ENCODE assay signal across 19 cellular contexts in genomic region chr12:94042321-94042720, GRCh38.
"Had no signal": no experiment of that assay in that cellular context is flagged by ENCODE, and none has a peak within 500 bp of the region (broad histone marks: within the 10 kb centered on the region; RNA-seq: fewer than 3 reads in every experiment).

No MANE protein-coding gene starts in this region.

- H3K36me3 ChIP-seq: neutrophil, thyroid gland, WERI-Rb-1 had no signal

- H3K4me1 ChIP-seq: body of pancreas, parathyroid adenoma, thyroid gland had no signal

- H3K4me3 ChIP-seq: body of pancreas, thyroid gland had no signal

- H3K27me3 Mint-ChIP-seq: activated CD8-positive, alpha-beta T cell treated with anti-CD3 and anti-CD28 coated beads for 36 hours; activated naive CD8-positive, alpha-beta T cell; stimulated activated naive B cell treated with anti-CD40 and anti-IgM and Interleukin-4, amounts not matched to agents 10 μg/mL and 1 μg/mL and 100 μg/mL, for 72 hours had no signal

- H3K4me1 Mint-ChIP-seq: central memory CD8-positive, alpha-beta T cell had no signal

- H3K9me3 ChIP-seq: body of pancreas, neutrophil, thyroid gland had no signal

- H3K9ac ChIP-seq: parathyroid adenoma had no signal

- H3K4me3 Mint-ChIP-seq: activated CD8-positive, alpha-beta T cell treated with anti-CD3 and anti-CD28 coated beads for 36 hours; activated naive CD8-positive, alpha-beta T cell; activated T-cell treated with anti-CD3 and anti-CD28 coated beads, Interleukin-2, amount 50 U/mL, for 72 hours; central memory CD8-positive, alpha-beta T cell; stimulated activated naive B cell treated with anti-CD40 and anti-IgM and Interleukin-4, amounts not matched to agents 10 μg/mL and 1 μg/mL and 100 μg/mL, for 72 hours had no signal

- DNase-seq: activated CD4-positive, alpha-beta T cell treated with anti-CD3 and anti-CD28 coated beads for 4 hours; activated CD8-positive, alpha-beta memory T cell treated with anti-CD3 and anti-CD28 coated beads, Interleukin-2, amount 50 U/mL, for 48 hours; activated CD8-positive, alpha-beta T cell treated with anti-CD3 and anti-CD28 coated beads for 36 hours; activated gamma-delta T cell treated with Interleukin-2 at 50 U/mL for 16 hours; activated T-cell treated with anti-CD3 and anti-CD28 coated beads, Interleukin-2, amount 50 U/mL, for 72 hours; amniotic stem cell; body of pancreas; cortex of kidney; effector memory CD4-positive, alpha-beta T cell; stimulated activated CD4-positive, alpha-beta T cell treated with anti-CD3 and anti-CD28 coated beads, Interleukin-15, amount 100 ng/mL, for 24 hours; stimulated activated CD4-positive, alpha-beta T cell treated with anti-CD3 and anti-CD28 coated beads, Interleukin-4, amount 100 ng/mL, for 1 hour; stimulated activated naive B cell treated with anti-CD40 and anti-IgM and Interleukin-4, amounts not matched to agents 10 μg/mL and 1 μg/mL and 100 μg/mL, for 72 hours; thyroid gland; WERI-Rb-1 had no signal

- H3K27ac ChIP-seq: body of pancreas, epithelial cell of prostate, neutrophil, parathyroid adenoma, thyroid gland, WERI-Rb-1 had no signal

- H3K27me3 ChIP-seq: body of pancreas, neutrophil, thyroid gland had no signal

- H3K79me2 ChIP-seq: parathyroid adenoma had no signal

- H3K36me3 Mint-ChIP-seq: stimulated activated naive B cell treated with anti-CD40 and anti-IgM and Interleukin-4, amounts not matched to agents 10 μg/mL and 1 μg/mL and 100 μg/mL, for 72 hours had no signal

- H2AFZ ChIP-seq: parathyroid adenoma had no signal

- H3K27ac Mint-ChIP-seq: activated CD8-positive, alpha-beta T cell treated with anti-CD3 and anti-CD28 coated beads for 36 hours; activated naive CD8-positive, alpha-beta T cell; activated T-cell treated with anti-CD3 and anti-CD28 coated beads, Interleukin-2, amount 50 U/mL, for 72 hours; stimulated activated naive B cell treated with anti-CD40 and anti-IgM and Interleukin-4, amounts not matched to agents 10 μg/mL and 1 μg/mL and 100 μg/mL, for 72 hours had no signal

- ATAC-seq: activated CD8-positive, alpha-beta T cell treated with anti-CD3 and anti-CD28 coated beads for 36 hours; activated T-cell treated with anti-CD3 and anti-CD28 coated beads, Interleukin-2, amount 50 U/mL, for 72 hours; body of pancreas; stimulated activated naive B cell treated with anti-CD40 and anti-IgM and Interleukin-4, amounts not matched to agents 10 μg/mL and 1 μg/mL and 100 μg/mL, for 72 hours had no signal
